ENCODE assay signal across 29 cellular contexts in genomic region chr12:130480231-130480630, GRCh38.
"Had no signal": no experiment of that assay in that cellular context is flagged by ENCODE, and none has a peak within 500 bp of the region (broad histone marks: within the 10 kb centered on the region; RNA-seq: fewer than 3 reads in every experiment).

No MANE protein-coding gene starts in this region.

- H3K27ac ChIP-seq: adrenal gland, ascending aorta, body of pancreas, brain microvascular endothelial cell, breast epithelium, cardiac muscle cell had no signal

- H3K27me3 ChIP-seq: adrenal gland, ascending aorta, body of pancreas, brain microvascular endothelial cell, cardiac muscle cell had no signal

- H3K4me3 ChIP-seq: adrenal gland, ascending aorta, body of pancreas, breast epithelium, cardiac muscle cell had no signal

- H3K36me3 ChIP-seq: adrenal gland, ascending aorta, brain microvascular endothelial cell, breast epithelium, cardiac muscle cell had no signal

- H3K9me3 ChIP-seq: adrenal gland, ascending aorta, body of pancreas, breast epithelium had no signal

- DNase-seq: activated effector memory CD4-positive, alpha-beta T cell treated with anti-CD3 and anti-CD28 coated beads, Interleukin-2, amount 50 U/mL, for 16 hours; activated effector memory CD4-positive, alpha-beta T cell treated with Interleukin-2 at 50 U/mL for 16 hours; activated gamma-delta T cell treated with Interleukin-2 at 50 U/mL for 16 hours; activated naive CD4-positive, alpha-beta T cell; activated naive CD4-positive, alpha-beta T cell treated with anti-CD3 and anti-CD28 coated beads for 36 hours; activated naive CD4-positive, alpha-beta T cell treated with anti-CD3 and anti-CD28 coated beads, Interleukin-2, amount 10 ng/mL, durations not matched to agents 7 days and 5 days; activated naive CD4-positive, alpha-beta T cell treated with anti-CD3 and anti-CD28 coated beads, Interleukin-2, amount 50 U/mL, for 16 hours; activated naive CD4-positive, alpha-beta T cell treated with Interleukin-2 at 50 U/mL for 16 hours; activated naive CD8-positive, alpha-beta T cell treated with anti-CD3 and anti-CD28 coated beads for 36 hours; activated naive CD8-positive, alpha-beta T cell treated with anti-CD3 and anti-CD28 coated beads, Interleukin-2, amount 10 ng/mL, durations not matched to agents 7 days and 5 days; activated naive CD8-positive, alpha-beta T cell treated with anti-CD3 and anti-CD28 coated beads, Interleukin-2, amount 50 U/mL, for 24 hours; activated T-cell treated with anti-CD3 and anti-CD28 coated beads, Interleukin-2, amount 50 U/mL, for 1 hour; activated T-cell treated with anti-CD3 and anti-CD28 coated beads, Interleukin-2, amount 50 U/mL, for 24 hours; activated T-cell treated with anti-CD3 and anti-CD28 coated beads, Interleukin-2, amount 50 U/mL, for 4 hours; activated T-cell treated with anti-CD3 and anti-CD28 coated beads, Interleukin-2, amount 50 U/mL, for 48 hours; activated T-cell treated with anti-CD3 and anti-CD28 coated beads, Interleukin-2, amount 50 U/mL, for 72 hours; adrenal gland; amniotic stem cell; amygdala; anterior cingulate cortex; aorta; body of pancreas; brain microvascular endothelial cell; caudate nucleus; central memory CD4-positive, alpha-beta T cell; cerebellar nuclear complex had no signal

- H3K4me1 ChIP-seq: adrenal gland, ascending aorta, body of pancreas, breast epithelium had no signal
